29 cellular contexts compared by ENCODE assay signal in genomic region chr5:89388872-89389271, GRCh38.
"Had no signal": no experiment of that assay in that cellular context is flagged by ENCODE, and none has a peak within 500 bp of the region (broad histone marks: within the 10 kb centered on the region; RNA-seq: fewer than 3 reads in every experiment).

No MANE protein-coding gene starts in this region.

- H3K27me3 ChIP-seq: esophagus squamous epithelium, heart right ventricle, left lung, neural progenitor cell, right lobe of liver, suprapubic skin, transverse colon, upper lobe of right lung, vagina had no signal

- H3K9me3 Mint-ChIP-seq: mesothelial cell of epicardium; nephron; neural progenitor cell; stimulated activated naive CD8-positive, alpha-beta T cell treated with anti-CD3 and anti-CD28 coated beads, Interleukin-15, amount 100 ng/mL, for 72 hours had no signal

- H3K27me3 Mint-ChIP-seq: effector memory CD8-positive, alpha-beta T cell; naive B cell; progenitor cell of endocrine pancreas; stimulated activated naive CD8-positive, alpha-beta T cell treated with anti-CD3 and anti-CD28 coated beads, Interleukin-15, amount 100 ng/mL, for 72 hours had no signal

- H2AFZ ChIP-seq: neural progenitor cell, parathyroid adenoma had no signal

- DNase-seq: effector memory CD8-positive, alpha-beta T cell; erythroblast; esophagus squamous epithelium; foreskin melanocyte; glutamatergic neuron; heart right ventricle; hippocampal formation; left cardiac atrium; left lung; mesenchymal stem cell; mucosa of descending colon; naive B cell; right lobe of liver; small intestine; stimulated activated CD4-positive, alpha-beta T cell treated with anti-CD3 and anti-CD28 coated beads, Interleukin-12 subunit alpha, Interleukin-12 subunit beta, amount 100 ng/mL, for 4 hours; stimulated activated CD4-positive, alpha-beta T cell treated with anti-CD3 and anti-CD28 coated beads, Interleukin-1b, Interleukin-23, amount 100 ng/mL, for 48 hours; stimulated activated CD4-positive, alpha-beta T cell treated with anti-CD3 and anti-CD28 coated beads, Interleukin-4, amount 100 ng/mL, for 1 hour; stimulated activated CD8-positive, alpha-beta memory T cell treated with anti-CD3 and anti-CD28 coated beads, Interleukin-4, amount 100 ng/mL, for 48 hours; stimulated activated naive CD4-positive, alpha-beta T cell; stimulated activated naive CD8-positive, alpha-beta T cell treated with anti-CD3 and anti-CD28 coated beads, Interleukin-15, amount 100 ng/mL, for 72 hours; transverse colon; upper lobe of right lung had no signal

- H3K4me3 ChIP-seq: esophagus squamous epithelium, heart right ventricle, left lung, mucosa of descending colon, neural progenitor cell, right lobe of liver, suprapubic skin, transverse colon, upper lobe of right lung, vagina had no signal

- H3K27ac Mint-ChIP-seq: effector memory CD8-positive, alpha-beta T cell; mesothelial cell of epicardium; nephron; neural progenitor cell; progenitor cell of endocrine pancreas; stimulated activated naive CD8-positive, alpha-beta T cell treated with anti-CD3 and anti-CD28 coated beads, Interleukin-15, amount 100 ng/mL, for 72 hours had no signal

- ATAC-seq: effector memory CD8-positive, alpha-beta T cell; heart right ventricle; left cardiac atrium; left lung; mucosa of descending colon; right lobe of liver; stimulated activated naive CD8-positive, alpha-beta T cell treated with anti-CD3 and anti-CD28 coated beads, Interleukin-15, amount 100 ng/mL, for 72 hours; upper lobe of right lung had no signal

- H3K4me1 Mint-ChIP-seq: mesothelial cell of epicardium; nephron; neural progenitor cell; stimulated activated naive CD8-positive, alpha-beta T cell treated with anti-CD3 and anti-CD28 coated beads, Interleukin-15, amount 100 ng/mL, for 72 hours had no signal

- H3K27ac ChIP-seq: esophagus squamous epithelium, heart right ventricle, left lung, neural progenitor cell, parathyroid adenoma, right lobe of liver, suprapubic skin, transverse colon, upper lobe of right lung, vagina had no signal

- H3K36me3 ChIP-seq: esophagus squamous epithelium, heart right ventricle, left lung, neural progenitor cell, right lobe of liver, suprapubic skin, transverse colon, upper lobe of right lung, vagina had no signal

- H3K4me3 Mint-ChIP-seq: effector memory CD8-positive, alpha-beta T cell; mesothelial cell of epicardium; naive B cell; nephron; neural progenitor cell; stimulated activated naive CD8-positive, alpha-beta T cell treated with anti-CD3 and anti-CD28 coated beads, Interleukin-15, amount 100 ng/mL, for 72 hours had no signal

- H3K4me2 ChIP-seq: neural progenitor cell had no signal

- H3K9me3 ChIP-seq: esophagus squamous epithelium, heart right ventricle, left lung, mucosa of descending colon, right lobe of liver, suprapubic skin, transverse colon, upper lobe of right lung, vagina had no signal

- H3K4me1 ChIP-seq: esophagus squamous epithelium, heart right ventricle, left lung, neural progenitor cell, parathyroid adenoma, right lobe of liver, suprapubic skin, transverse colon, upper lobe of right lung, vagina had no signal

- H3K79me2 ChIP-seq: parathyroid adenoma had no signal

- H3K36me3 Mint-ChIP-seq: mesothelial cell of epicardium, neural progenitor cell had no signal

- H3K9ac ChIP-seq: neural progenitor cell, parathyroid adenoma had no signal
